In genomic region chr1:246121533-246121932, GRCh38 we compare ENCODE assay signal across 17 cellular contexts.
"Had no signal": no experiment of that assay in that cellular context is flagged by ENCODE, and none has a peak within 500 bp of the region (broad histone marks: within the 10 kb centered on the region; RNA-seq: fewer than 3 reads in every experiment).

No MANE protein-coding gene starts in this region.

- H3K27me3 Mint-ChIP-seq: activated naive CD8-positive, alpha-beta T cell; memory B cell; stimulated activated naive CD8-positive, alpha-beta T cell treated with anti-CD3 and anti-CD28 coated beads, Interleukin-15, Interleukin-2, amounts not matched to agents 100 ng/mL and 50 ng/mL, for 24 hours had no signal

- H3K4me3 Mint-ChIP-seq: activated naive CD8-positive, alpha-beta T cell; activated T-helper 1 cell treated with anti-CD3 and anti-CD28 coated beads, Interleukin-12 subunit alpha, Interleukin-12 subunit beta, Interleukin-2, Interleukin-4 antibody, amounts not matched to agents 30 ng/mL and 10 ng/mL and 1 ng/mL, durations not matched to agents 14 hours and 24 hours and 36 hours; immature natural killer cell; memory B cell; neural crest cell; stimulated activated naive CD8-positive, alpha-beta T cell treated with anti-CD3 and anti-CD28 coated beads, Interleukin-15, Interleukin-2, amounts not matched to agents 100 ng/mL and 50 ng/mL, for 24 hours had no signal

- H3K27me3 ChIP-seq: dorsolateral prefrontal cortex, right atrium auricular region, transverse colon, uterus had no signal

- H3K27ac Mint-ChIP-seq: activated naive CD8-positive, alpha-beta T cell; activated T-helper 1 cell treated with anti-CD3 and anti-CD28 coated beads, Interleukin-12 subunit alpha, Interleukin-12 subunit beta, Interleukin-2, Interleukin-4 antibody, amounts not matched to agents 30 ng/mL and 10 ng/mL and 1 ng/mL, durations not matched to agents 14 hours and 24 hours and 36 hours; immature natural killer cell; memory B cell; stimulated activated naive CD8-positive, alpha-beta T cell treated with anti-CD3 and anti-CD28 coated beads, Interleukin-15, Interleukin-2, amounts not matched to agents 100 ng/mL and 50 ng/mL, for 24 hours had no signal

- H3K4me1 Mint-ChIP-seq: neural crest cell had no signal

- H3K9me3 ChIP-seq: prostate gland, right atrium auricular region, transverse colon, uterus had no signal

- H3K27ac ChIP-seq: dorsolateral prefrontal cortex, prostate gland, right atrium auricular region, transverse colon, uterus, VCaP had no signal

- ATAC-seq: left ventricle myocardium superior had no signal

- DNase-seq: activated CD4-positive, CD25-positive, alpha-beta regulatory T cell treated with anti-CD3 and anti-CD28 coated beads, Interleukin-2, amount 50 U/mL, for 72 hours; amniotic stem cell; dorsolateral prefrontal cortex; immature natural killer cell; kidney glomerular epithelial cell; left ventricle myocardium superior; stimulated activated CD4-positive, alpha-beta T cell treated with anti-CD3 and anti-CD28 coated beads, Interleukin-2, amount 100 ng/mL, for 24 hours; transverse colon; uterus had no signal

- H3K9me3 Mint-ChIP-seq: activated T-helper 1 cell treated with anti-CD3 and anti-CD28 coated beads, Interleukin-12 subunit alpha, Interleukin-12 subunit beta, Interleukin-2, Interleukin-4 antibody, amounts not matched to agents 30 ng/mL and 10 ng/mL and 1 ng/mL, durations not matched to agents 14 hours and 24 hours and 36 hours; immature natural killer cell; neural crest cell; stimulated activated naive CD8-positive, alpha-beta T cell treated with anti-CD3 and anti-CD28 coated beads, Interleukin-15, Interleukin-2, amounts not matched to agents 100 ng/mL and 50 ng/mL, for 24 hours had no signal

- H3K36me3 ChIP-seq: prostate gland, right atrium auricular region, transverse colon, uterus had no signal

- H3K4me1 ChIP-seq: prostate gland, right atrium auricular region, uterus had no signal

- H3K4me3 ChIP-seq: dorsolateral prefrontal cortex, prostate gland, right atrium auricular region, transverse colon, uterus had no signal
